ENCODE assay signal across 17 cellular contexts in the genomic region with DNA sequence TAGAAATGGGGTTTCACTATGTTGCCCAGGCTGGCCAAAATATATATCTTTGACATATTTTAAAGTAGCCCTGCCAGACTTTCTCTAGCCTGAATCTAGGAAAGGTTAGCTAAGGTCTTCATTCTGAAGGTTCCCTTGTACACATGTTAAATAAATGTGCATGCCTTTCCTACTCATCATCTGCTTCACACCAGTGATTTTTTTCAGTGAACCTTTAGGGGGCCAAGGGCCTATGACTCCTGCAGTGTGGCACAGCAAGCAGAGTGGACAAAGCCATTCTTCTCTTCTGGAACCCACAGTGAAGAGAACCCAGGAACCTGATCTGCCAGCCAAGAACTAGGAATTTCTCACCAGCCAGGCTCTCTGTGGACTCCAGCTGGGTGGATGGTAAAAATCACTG. TPM values are rescaled to one million over a fixed set of nuclear protein-coding genes. Genes with fewer than 3 reads are reported as not detected.
A peak's percentile ranks its signal among the peaks of the same experiment; 100 is the strongest.
DNase-seq lines count a peak whose midpoint lies in the region; ATAC-seq lines count a peak whose summit lies in the region.
"Had no signal": no experiment of that assay in that cellular context is flagged by ENCODE, and none has a peak within 500 bp of the region (broad histone marks: within the 10 kb centered on the region; RNA-seq: fewer than 3 reads in every experiment).

No MANE protein-coding gene starts in this region.

- H3K27me3 ChIP-seq in GM23248 (replicated peaks; ENCODE audit: insufficient read depth) = no peaks in the 10 kb centered on the region

- no peaks in the 10 kb centered on the region for H3K36me3 ChIP-seq in GM23248 (ENCODE audit: low read depth)

- no peak overlapping the region for H2AFZ ChIP-seq in GM23248
- H2AFZ ChIP-seq: GM23338 had no signal

- H3K9me2 ChIP-seq in GM23248 (ENCODE audit: insufficient read depth) = no peaks in the 10 kb centered on the region

- H3F3A ChIP-seq in GM23248 (ENCODE audit: insufficient read depth) = no peaks in the 10 kb centered on the region

- DNase-seq in GM23248 (peak; percentile 18), M059J (ENCODE audit: low read depth) (peak; percentile 32), kidney glomerular epithelial cell (lab: John Stamatoyannopoulos, UW) (peak; percentile 1), NCI-H524 (lab: John Stamatoyannopoulos, UW) (no peak), SHP77 (lab: John Stamatoyannopoulos, UW) (no peak), foreskin melanocyte (no peak)
- DNase-seq: C1 segment of cervical spinal cord; Calu3; CD4-positive, alpha-beta T cell; DMS 273 treated with DMSO at 0.1 percent for 48 hours; DMS79; GF-D8; H7; IMR-90; KBM-7 had no signal

- in situ Hi-C loops in GM23248 (cut with MboI) = no loop called here

- H3K79me2 ChIP-seq in GM23248 (ENCODE audit: insufficient read depth) = no peaks in the 10 kb centered on the region

- H3K9ac ChIP-seq in GM23248 = no peak overlapping the region

- H4K20me1 ChIP-seq in GM23248 (ENCODE audit: insufficient read depth) = no peaks in the 10 kb centered on the region

- H3K4me2 ChIP-seq in GM23248 (ENCODE audit: unreplicated experiment) = no peak overlapping the region
- H3K4me2 ChIP-seq: GM23338 had no signal

- H3K4me1 ChIP-seq in GM23248 (ENCODE audit: insufficient read depth) = peaks cover under 1% of the 10 kb centered on the region; the same call in 1 of the 2 replicates

- H3K27ac ChIP-seq in GM23248 = no peak overlapping the region

- no peak for ATAC-seq in HG03520 (IDR thresholded peaks at IDR 0.05; ENCODE audit: unreplicated experiment)
- ATAC-seq: GM23338 had no signal

- H3K4me3 ChIP-seq in GM23248 = no peak overlapping the region
- H3K4me3 ChIP-seq: GM23338 had no signal

- H3K9me3 ChIP-seq in GM23248 (ENCODE audit: low read depth) = no peaks in the 10 kb centered on the region

RNA-seq across cellular contexts. Expression of a gene that starts 22.9 kb away (rescaled TPM):
- 179 and 205 TPM in 2 replicates for total RNA-seq in GM23248 (2014; rRNA removed; shearing (Covaris generic))
- 151 and 158 TPM in 2 replicates for polyA plus RNA-seq in GM23248 (2016; fragmentation: Nextera tagmentation; extraction: Ambion mirVana)
- total RNA-seq in M059J (2014; rRNA removed; shearing (Covaris generic)) = 314 and 339 TPM in 2 replicates

RNA-seq across cellular contexts. Expression of a gene that starts 32.4 kb away (rescaled TPM):
- total RNA-seq in GM23248 (2014; rRNA removed; shearing (Covaris generic)) = 10.4 and 12.9 TPM in 2 replicates
- 12.5 and 12.7 TPM in 2 replicates for polyA plus RNA-seq in GM23248 (2016; fragmentation: Nextera tagmentation; extraction: Ambion mirVana)
- 16.7 and 20.1 TPM in 2 replicates for total RNA-seq in M059J (2014; rRNA removed; shearing (Covaris generic))

RNA-seq across cellular contexts. Expression of a gene that starts 42.2 kb away (rescaled TPM):
- total RNA-seq in GM23248 (2014; rRNA removed; shearing (Covaris generic)) = 17.3 and 29.0 TPM in 2 replicates
- 28.1 and 28.3 TPM in 2 replicates for polyA plus RNA-seq in GM23248 (2016; fragmentation: Nextera tagmentation; extraction: Ambion mirVana)
- 57.9 and 75.6 TPM in 2 replicates for total RNA-seq in M059J (2014; rRNA removed; shearing (Covaris generic))

Comparison
In these comparisons a context has a peak if more than half of its experiments do, and no peak if none do; other contexts are left out.
1. DNase-seq: peak in GM23248 (single experiment), M059J (single experiment) and kidney glomerular epithelial cell (single experiment); none in NCI-H524 (0 of 2), SHP77 (0 of 2) and foreskin melanocyte (single experiment).